ENCODE assay signal across 9 cellular contexts in the genomic region with DNA sequence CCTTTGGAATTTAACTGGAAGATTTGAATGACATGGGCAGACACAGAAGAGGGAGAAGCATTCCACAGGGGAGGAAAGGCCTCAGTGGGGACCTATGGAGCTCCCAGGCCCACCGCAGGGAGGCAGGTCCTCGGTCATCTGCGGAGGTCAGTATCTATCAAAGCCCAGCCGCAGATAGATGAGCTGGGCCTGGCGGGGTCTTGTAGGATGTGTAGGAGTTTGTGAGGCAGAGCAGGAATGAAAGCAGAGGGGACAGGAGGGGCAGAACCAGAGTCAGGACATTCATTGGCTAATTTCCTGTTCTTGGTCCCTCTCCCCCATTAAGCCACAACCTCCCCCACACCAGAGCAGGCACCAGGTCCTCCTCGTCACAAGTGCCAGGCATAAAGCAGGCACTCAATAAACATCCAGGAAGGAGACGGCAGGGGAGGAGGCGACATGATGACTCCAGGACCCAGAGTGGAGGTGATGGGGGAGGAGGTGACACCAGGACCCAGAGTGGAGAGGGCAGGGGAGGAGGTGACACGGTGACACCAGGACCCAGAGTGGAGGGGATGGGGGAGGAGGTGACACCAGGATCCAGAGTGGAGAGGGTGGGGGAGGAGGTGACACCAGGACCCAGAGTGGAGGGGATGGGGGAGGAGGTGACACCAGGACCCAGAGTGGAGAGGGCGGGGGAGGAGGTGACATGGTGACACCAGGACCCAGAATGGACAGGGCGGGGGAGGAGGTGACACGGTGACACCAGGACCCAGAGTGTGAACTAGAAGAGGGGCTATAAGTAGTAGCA.
DNase-seq lines count a peak whose midpoint lies in the region; ATAC-seq, FAIRE-seq and TF ChIP-seq lines count a peak whose summit lies in the region.
"Had no signal": no experiment of that assay in that cellular context is flagged by ENCODE, and none has a peak within 500 bp of the region (broad histone marks: within the 10 kb centered on the region; RNA-seq: fewer than 3 reads in every experiment).

No MANE protein-coding gene starts in this region.

- H3K9me3 Mint-ChIP-seq in activated CD4-positive, alpha-beta memory T cell treated with anti-CD3 and anti-CD28 coated beads, Interleukin-2, amount 10 ng/mL, durations not matched to agents 7 days and 5 days = no peaks in the 10 kb centered on the region
- H3K9me3 Mint-ChIP-seq in stimulated activated memory B cell treated with anti-CD40 and anti-IgM and Interleukin-4, amounts not matched to agents 10 μg/mL and 1 μg/mL and 100 μg/mL, for 72 hours = peaks cover 8% of the 10 kb centered on the region

- POLR2A ChIA-PET in HEK293 (lab: Yijun Ruan, JAX) = no interaction called here
- POLR2A ChIA-PET in activated CD4-positive, alpha-beta memory T cell treated with anti-CD3 and anti-CD28 coated beads, Interleukin-2, amount 10 ng/mL, durations not matched to agents 7 days and 5 days (lab: Charles Lee) = interaction anchor here (1.1 to 7.5 kb wide), 12 partner anchors 8 to 320 kb away, joined by 3 to 113 read pairs (median 6); partner anchors contain the start of genes DNAAF5, PRKAR1B and SUN1

- H3K4me3 Mint-ChIP-seq in activated CD4-positive, alpha-beta memory T cell treated with anti-CD3 and anti-CD28 coated beads, Interleukin-2, amount 10 ng/mL, durations not matched to agents 7 days and 5 days = peak overlapping the region; percentile 94
- H3K4me3 Mint-ChIP-seq in stimulated activated memory B cell treated with anti-CD40 and anti-IgM and Interleukin-4, amounts not matched to agents 10 μg/mL and 1 μg/mL and 100 μg/mL, for 72 hours = peak overlapping the region; percentile 78

- H3K4me1 Mint-ChIP-seq in activated CD4-positive, alpha-beta memory T cell treated with anti-CD3 and anti-CD28 coated beads, Interleukin-2, amount 10 ng/mL, durations not matched to agents 7 days and 5 days = peaks cover 58% of the 10 kb centered on the region
- peaks cover 63% of the 10 kb centered on the region for H3K4me1 Mint-ChIP-seq in stimulated activated memory B cell treated with anti-CD40 and anti-IgM and Interleukin-4, amounts not matched to agents 10 μg/mL and 1 μg/mL and 100 μg/mL, for 72 hours

- peak overlapping the region; percentile 100 for H3K27ac Mint-ChIP-seq in activated CD4-positive, alpha-beta memory T cell treated with anti-CD3 and anti-CD28 coated beads, Interleukin-2, amount 10 ng/mL, durations not matched to agents 7 days and 5 days
- peak overlapping the region; percentile 99 for H3K27ac Mint-ChIP-seq in stimulated activated memory B cell treated with anti-CD40 and anti-IgM and Interleukin-4, amounts not matched to agents 10 μg/mL and 1 μg/mL and 100 μg/mL, for 72 hours

- H3K36me3 ChIP-seq in HEK293 (ENCODE audit: control insufficient read depth in 2 of 2, insufficient read depth in 1 of 2, low read length in 2 of 2) (no peaks in the 10 kb centered on the region), WERI-Rb-1 (no peaks in the 10 kb centered on the region)
- H3K36me3 ChIP-seq: pancreas had no signal

- H3K4me1 ChIP-seq in HEK293 (ENCODE audit: control insufficient read depth, insufficient read depth, low read length) = no peaks in the 10 kb centered on the region
- H3K4me1 ChIP-seq: pancreas had no signal

- DNase-seq in activated CD4-positive, alpha-beta memory T cell treated with anti-CD3 and anti-CD28 coated beads, Interleukin-2, amount 10 ng/mL, durations not matched to agents 7 days and 5 days = peak; percentile 52
- DNase-seq in NK-92 (lab: John Stamatoyannopoulos, UW; ENCODE audit: unreplicated experiment) = no peak
- DNase-seq in WERI-Rb-1 = no peak
- no peak for DNase-seq in D721Med (ENCODE audit: insufficient read length, low spot score)

- no peak overlapping the region for H3K4me3 ChIP-seq in HEK293 (ENCODE audit: low read depth, low read length)
- no peak overlapping the region for H3K4me3 ChIP-seq in WERI-Rb-1 (ENCODE audit: low read depth, low read length)
- H3K4me3 ChIP-seq: pancreas had no signal

- H3K27me3 ChIP-seq in layer of hippocampus (ENCODE audit: control insufficient read depth, insufficient read depth, low read length) = no peaks in the 10 kb centered on the region
- H3K27me3 ChIP-seq in WERI-Rb-1 (ENCODE audit: insufficient read depth, low read depth, severe bottlenecking) = no peaks in the 10 kb centered on the region
- H3K27me3 ChIP-seq: pancreas had no signal

- TF ChIP-seq CTCF in HEK293 (tag by site-specific recombination; IDR thresholded peaks at IDR 0.05) (no peak), WERI-Rb-1 (IDR thresholded peaks at IDR 0.05; ENCODE audit: low read depth, low read length) (no peak), D721Med (IDR thresholded peaks at IDR 0.05; ENCODE audit: insufficient read depth, missing control alignments) (no peak)

- H3K27me3 Mint-ChIP-seq in activated CD4-positive, alpha-beta memory T cell treated with anti-CD3 and anti-CD28 coated beads, Interleukin-2, amount 10 ng/mL, durations not matched to agents 7 days and 5 days = no peaks in the 10 kb centered on the region
- H3K27me3 Mint-ChIP-seq in stimulated activated memory B cell treated with anti-CD40 and anti-IgM and Interleukin-4, amounts not matched to agents 10 μg/mL and 1 μg/mL and 100 μg/mL, for 72 hours = no peaks in the 10 kb centered on the region

- CTCF ChIA-PET in HEK293 (lab: Yijun Ruan, JAX) = no interaction called here
- CTCF ChIA-PET in activated CD4-positive, alpha-beta memory T cell treated with anti-CD3 and anti-CD28 coated beads, Interleukin-2, amount 10 ng/mL, durations not matched to agents 7 days and 5 days (lab: Charles Lee) = no interaction called here

- FAIRE-seq in D721Med (lab: Jason Lieb, UNC) = no peak
- FAIRE-seq: pancreas had no signal

- ATAC-seq in stimulated activated memory B cell treated with anti-CD40 and anti-IgM and Interleukin-4, amounts not matched to agents 10 μg/mL and 1 μg/mL and 100 μg/mL, for 72 hours = no peak
- no peak for ATAC-seq in HG02981 (IDR thresholded peaks at IDR 0.05; ENCODE audit: unreplicated experiment)

- H3K9me3 ChIP-seq in HEK293 (ENCODE audit: control insufficient read depth, insufficient read depth, low read depth, low read length) (no peaks in the 10 kb centered on the region), WERI-Rb-1 (ENCODE audit: severe bottlenecking) (no peaks in the 10 kb centered on the region)
- H3K9me3 ChIP-seq: pancreas had no signal

- peaks cover 21% of the 10 kb centered on the region for H3K36me3 Mint-ChIP-seq in activated CD4-positive, alpha-beta memory T cell treated with anti-CD3 and anti-CD28 coated beads, Interleukin-2, amount 10 ng/mL, durations not matched to agents 7 days and 5 days (ENCODE audit: low read depth)
- H3K36me3 Mint-ChIP-seq in stimulated activated memory B cell treated with anti-CD40 and anti-IgM and Interleukin-4, amounts not matched to agents 10 μg/mL and 1 μg/mL and 100 μg/mL, for 72 hours = peaks cover 41% of the 10 kb centered on the region

- H3K27ac ChIP-seq in HEK293 (ENCODE audit: extremely low read depth, low read depth, low read length) (no peak overlapping the region), layer of hippocampus (ENCODE audit: low read depth, low read length) (peak overlapping the region; percentile 89), WERI-Rb-1 (no peak overlapping the region)

TF ChIP-seq in HEK293, 187 proteins besides CTCF, POLR2A, EP300 and RAD21:
- no peak for TF ChIP-seq ZNF792 (tag by site-specific recombination; IDR thresholded peaks at IDR 0.05)
- TF ChIP-seq ZFP3 (tag by site-specific recombination; IDR thresholded peaks at IDR 0.05; ENCODE audit: low read depth) = peak; percentile 91
